1 cellular context compared by ENCODE assay signal in genomic region chr5:142713151-142713706, GRCh38.
TF ChIP-seq lines count a peak whose summit lies in the region.

No MANE protein-coding gene starts in this region.

TF ChIP-seq in WTC11, 78 proteins besides CTCF, POLR2A, EP300 and RAD21 (continued from another document):
- TF ChIP-seq ZBTB43 (CRISPR knock-in tag; IDR thresholded peaks at IDR 0.05) = no peak
